ENCODE assay signal across 13 cellular contexts in genomic region chr7:102404862-102405188, GRCh38. TPM values are rescaled to one million over a fixed set of nuclear protein-coding genes. Genes with fewer than 3 reads are reported as not detected.
DNase-seq lines count a peak whose midpoint lies in the region; ATAC-seq and TF ChIP-seq lines count a peak whose summit lies in the region.
"Not testable (repeated sequence)": the region's sequence is repeated elsewhere in the genome, so short reads cannot be mapped to it uniquely, and the experiment has no call there.
"Had no signal": no experiment of that assay in that cellular context is flagged by ENCODE, and none has a peak within 500 bp of the region (broad histone marks: within the 10 kb centered on the region; RNA-seq: fewer than 3 reads in every experiment).

No MANE protein-coding gene starts in this region.

- peaks cover 22% of the 10 kb centered on the region for H3K36me3 ChIP-seq in PC-9 (ENCODE audit: low read depth)

- H3K4me1 Mint-ChIP-seq in CD14-positive monocyte; HFFc6 (ENCODE audit: low read depth); chondrocyte (ENCODE audit: low read depth): not testable (repeated sequence)
- H3K4me1 Mint-ChIP-seq in natural killer cell: peaks cover 15 to 25% of the 10 kb centered on the region in 2 donors

- not testable (repeated sequence) for BruUV-seq in PC-9 (replicated peaks; lab: Mats Ljungman, UMichigan)

- H3K27ac Mint-ChIP-seq in CD14-positive monocyte; HFFc6; chondrocyte (ENCODE audit: unreplicated experiment); natural killer cell: not testable (repeated sequence)

- not testable (repeated sequence) for H3K27ac ChIP-seq in PC-9, VCaP

- H3K4me2 ChIP-seq in PC-9: not testable (repeated sequence)

- peak; percentile 53 for TF ChIP-seq CTCF in CD14-positive monocyte (IDR thresholded peaks at IDR 0.05)
- peak; percentile 58; the same call in 1 of the 2 replicates for TF ChIP-seq CTCF in HFFc6 (IDR thresholded peaks at IDR 0.05)
- TF ChIP-seq CTCF in PC-9 (conservative IDR thresholded peaks at IDR 0.05): peak; percentile 24
- TF ChIP-seq CTCF in VCaP (conservative IDR thresholded peaks at IDR 0.05): peak; percentile 53
- TF ChIP-seq CTCF in chondrocyte (IDR thresholded peaks at IDR 0.05): peak; percentile 44
- peak; percentile 37 for TF ChIP-seq CTCF in natural killer cell (IDR thresholded peaks at IDR 0.05)

- not testable (repeated sequence) for H3K9me3 ChIP-seq in PC-9 (ENCODE audit: insufficient read depth, low read depth)

- H3K27me3 Mint-ChIP-seq in CD14-positive monocyte (ENCODE audit: low read depth in 3 of 3); HFFc6 (ENCODE audit: insufficient read depth); chondrocyte (ENCODE audit: low read depth); natural killer cell (ENCODE audit: low read depth in 2 of 2): not testable (repeated sequence)

- H3K9me3 Mint-ChIP-seq in CD14-positive monocyte; HFFc6; chondrocyte (ENCODE audit: low read depth); natural killer cell: not testable (repeated sequence)

- not testable (repeated sequence) for H3K79me2 ChIP-seq in PC-9 (ENCODE audit: low read depth)

- not testable (repeated sequence) for ATAC-seq in natural killer cell

- H3K36me3 Mint-ChIP-seq in CD14-positive monocyte (peaks cover 75 to 96% of the 10 kb centered on the region in 2 donors), HFFc6 (ENCODE audit: low read depth) (peaks cover 40% of the 10 kb centered on the region), chondrocyte (ENCODE audit: low read depth) (peaks cover 44% of the 10 kb centered on the region), natural killer cell (peaks cover 11% of the 10 kb centered on the region)

- not testable (repeated sequence) for DNase-seq in CD14-positive monocyte (ENCODE audit: low spot score); HFFc6; PC-9; chondrocyte (ENCODE audit: low spot score); natural killer cell

- H3K4me3 Mint-ChIP-seq in CD14-positive monocyte; HFFc6; chondrocyte (ENCODE audit: unreplicated experiment); natural killer cell: not testable (repeated sequence)

- H3K27me3 ChIP-seq in PC-9 (ENCODE audit: insufficient read depth, low read depth): not testable (repeated sequence)

- not testable (repeated sequence) for H2AFZ ChIP-seq in PC-9

- CTCF ChIA-PET in PC-9 (lab: Charles Lee): interaction anchor here (0.5 to 1.1 kb wide), 3 partner anchors 11 to 880 kb away, joined by 3 to 6 read pairs (median 3); no protein-coding TSS in a partner anchor

- not testable (repeated sequence) for H3K4me1 ChIP-seq in PC-9 (replicated peaks; ENCODE audit: insufficient read depth)

- peaks cover 34% of the 10 kb centered on the region for H3F3A ChIP-seq in PC-9 (ENCODE audit: insufficient read depth, low read depth)

- intact Hi-C loops in CD14-positive monocyte (cut with micrococcal nuclease); PC-9 (cut with micrococcal nuclease; ENCODE audit: unreplicated experiment): not testable (repeated sequence)
- intact Hi-C loops in natural killer cell (cut with micrococcal nuclease): loop anchor here (1.0 to 2.0 kb wide), 3 partner anchors 28 to 60 kb away; partner anchors contain the start of genes ALKBH4, LRWD1 and ORAI2

- not testable (repeated sequence) for H3K4me3 ChIP-seq in PC-9

- peaks cover 17% of the 10 kb centered on the region; the same call in 1 of the 2 replicates for H4K20me1 ChIP-seq in PC-9 (ENCODE audit: insufficient read depth)

- not testable (repeated sequence) for H3K9me2 ChIP-seq in PC-9 (ENCODE audit: insufficient read depth)

- POLR2A ChIA-PET in PC-9 (lab: Charles Lee; ENCODE audit: unreplicated experiment): not testable (repeated sequence)

RNA-seq across cellular contexts. Expression of gene PRKRIP1, which starts 8.7 kb away (rescaled TPM):
- 1 to 10 TPM; 6.6 to 7.4 TPM for polyA plus RNA-seq in CD14-positive monocyte
- total RNA-seq in HFFc6 (2021; fragmentation: NEBNext Ultra II Directional; extraction: Animal tissue kit (Norgen Biotek cat#: 25700)): 10 to 100 TPM; 18.8 to 24.7 (median 20.4) TPM
- total RNA-seq in PC-9 (2021) (34.6 and 43.1 TPM in 2 replicates), chondrocyte (23.2 to 25.5 TPM (median 25.3 TPM) in 3 replicates), natural killer cell (10 to 100 TPM; 38.2 to 44.2 (median 39.5) TPM)

RNA-seq across cellular contexts. Expression of gene ORAI2, which starts 28.6 kb away (rescaled TPM):
- 10 to 100 TPM; 38.2 to 50.0 TPM for polyA plus RNA-seq in CD14-positive monocyte
- total RNA-seq in HFFc6 (2021; fragmentation: NEBNext Ultra II Directional; extraction: Animal tissue kit (Norgen Biotek cat#: 25700)): 10 to 100 TPM; 49.4 to 72.5 (median 54.9) TPM
- total RNA-seq in PC-9 (2021) (53.3 and 59.7 TPM in 2 replicates), chondrocyte (47.4 to 55.1 TPM (median 54.0 TPM) in 3 replicates), natural killer cell (10 to 100 TPM; 39.1 to 55.0 (median 41.3) TPM)

RNA-seq across cellular contexts. Expression of gene SPDYE6, which starts 48.6 kb away (rescaled TPM):
- polyA plus RNA-seq in CD14-positive monocyte: under 1 TPM; 0.12 to 0.29 TPM
- total RNA-seq in HFFc6 (2021; fragmentation: NEBNext Ultra II Directional; extraction: Animal tissue kit (Norgen Biotek cat#: 25700)): not detected
- total RNA-seq in PC-9 (2021) (not detected in 2 replicates), chondrocyte (not detected in 3 replicates), natural killer cell (not detected)
- total RNA-seq: CD4-positive, CD25-positive, alpha-beta regulatory T cell; GM23338; H7; HT1080 had no signal
- polyA plus RNA-seq: A549, AG04450, BJ, GM23338 had no signal

RNA-seq across cellular contexts. Expression of gene ALKBH4, which starts 59.8 kb away (rescaled TPM):
- 10 to 100 TPM in 1 of 2 donors, 1 to 10 TPM in 1; 9.7 to 11.8 TPM for polyA plus RNA-seq in CD14-positive monocyte
- total RNA-seq in HFFc6 (2021; fragmentation: NEBNext Ultra II Directional; extraction: Animal tissue kit (Norgen Biotek cat#: 25700)): 10 to 100 TPM in 3 of 6 experiments, 1 to 10 TPM in 3; 9.6 to 11.0 (median 10.0) TPM
- total RNA-seq in PC-9 (2021) (10.9 and 18.1 TPM in 2 replicates), chondrocyte (6.9 to 12.2 TPM (median 9.2 TPM) in 3 replicates), natural killer cell (1 to 10 TPM; 4.1 to 9.2 (median 9.1) TPM)

RNA-seq across cellular contexts. Expression of gene LRWD1, which starts 60.0 kb away (rescaled TPM):
- 1 to 10 TPM; 5.4 to 6.1 TPM for polyA plus RNA-seq in CD14-positive monocyte
- total RNA-seq in HFFc6 (2021; fragmentation: NEBNext Ultra II Directional; extraction: Animal tissue kit (Norgen Biotek cat#: 25700)): 10 to 100 TPM; 19.4 to 28.2 (median 23.0) TPM
- 35.3 and 57.9 TPM in 2 replicates for total RNA-seq in PC-9 (2021)
- 16.1 to 18.5 TPM (median 16.7 TPM) in 3 replicates for total RNA-seq in chondrocyte
- 10 to 100 TPM; 20.0 to 24.1 (median 20.4) TPM for total RNA-seq in natural killer cell
